In the genomic region with DNA sequence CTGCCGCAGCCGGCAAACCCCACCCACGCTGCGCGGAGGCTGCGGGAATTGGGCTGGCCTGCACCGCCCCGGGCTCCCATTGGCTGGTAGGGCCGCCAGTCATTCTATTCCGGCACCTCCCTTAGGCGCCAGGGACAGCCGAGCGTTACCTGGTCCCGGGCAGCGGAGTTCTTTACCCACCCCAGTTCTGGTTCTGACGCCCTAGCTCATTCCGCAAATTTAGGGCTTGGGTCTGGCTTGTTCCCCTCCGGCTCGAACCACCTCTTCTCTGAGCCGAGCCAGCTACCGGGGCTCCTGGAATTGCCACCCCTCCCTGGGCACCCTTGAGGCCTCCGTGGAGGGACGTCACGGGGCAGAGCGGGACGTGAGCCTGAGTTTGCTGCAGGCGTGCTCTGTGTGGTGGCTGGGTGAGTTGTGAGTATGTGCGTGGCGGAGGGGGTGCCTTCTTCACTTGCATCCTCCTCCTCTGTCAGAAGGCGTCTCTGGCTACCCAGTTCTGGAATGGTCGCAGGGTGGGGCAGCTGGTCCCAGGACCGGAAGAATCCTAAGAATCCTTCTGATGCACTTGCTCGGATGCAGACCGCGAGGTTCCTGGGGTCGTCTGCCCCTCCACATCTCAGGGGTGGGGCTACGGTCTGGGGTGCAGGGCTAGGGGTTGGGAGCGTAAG, we compare ENCODE assay signal across 8 cellular contexts. TPM values are rescaled to one million over a fixed set of nuclear protein-coding genes. Genes with fewer than 3 reads are reported as not detected.
DNase-seq lines count a peak whose midpoint lies in the region; ATAC-seq and TF ChIP-seq lines count a peak whose summit lies in the region.

A gene (minus strand): TSS at position 2 of the 668 bp plus-strand sequence. CDS start 910 bp downstream, outside the sequence.
A gene with protein sequence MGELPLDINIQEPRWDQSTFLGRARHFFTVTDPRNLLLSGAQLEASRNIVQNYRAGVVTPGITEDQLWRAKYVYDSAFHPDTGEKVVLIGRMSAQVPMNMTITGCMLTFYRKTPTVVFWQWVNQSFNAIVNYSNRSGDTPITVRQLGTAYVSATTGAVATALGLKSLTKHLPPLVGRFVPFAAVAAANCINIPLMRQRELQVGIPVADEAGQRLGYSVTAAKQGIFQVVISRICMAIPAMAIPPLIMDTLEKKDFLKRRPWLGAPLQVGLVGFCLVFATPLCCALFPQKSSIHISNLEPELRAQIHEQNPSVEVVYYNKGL (plus strand): TSS at position 107 of the 668 bp plus-strand sequence. CDS start 3,461 bp downstream, outside the sequence.

- no peaks in the 10 kb centered on the region for H3K79me2 ChIP-seq in OCI-LY3 (ENCODE audit: low read length)

- TF ChIP-seq CTCF in OCI-LY3 (IDR thresholded peaks at IDR 0.05; ENCODE audit: low read depth, low read length) (no peak), epithelial cell of proximal tubule (conservative IDR thresholded peaks at IDR 0.05; ENCODE audit: low read depth, low read length) (no peak)

- DNase-seq in Caki2 (ENCODE audit: low read depth) (peak; percentile 85), epithelial cell of proximal tubule (ENCODE audit: low read depth) (no peak)
- DNase-seq in activated T-cell treated with anti-CD3 and anti-CD28 coated beads, Interleukin-2, amount 50 U/mL, for 24 hours, result peak; percentile 98
- DNase-seq in stimulated activated CD8-positive, alpha-beta memory T cell treated with anti-CD3 and anti-CD28 coated beads, Interleukin-4, amount 100 ng/mL, for 48 hours, result peak; percentile 99

- H3K27me3 Mint-ChIP-seq in activated T-cell treated with anti-CD3 and anti-CD28 coated beads, Interleukin-2, amount 50 U/mL, for 24 hours, result peaks cover 8% of the 10 kb centered on the region

- H3K27me3 ChIP-seq in HUES64 (ENCODE audit: insufficient read depth, low read length), result peaks cover 66% of the 10 kb centered on the region
- H3K27me3 ChIP-seq in OCI-LY3 (ENCODE audit: low read depth, low read length), result peaks cover 29% of the 10 kb centered on the region
- peaks cover 17% of the 10 kb centered on the region for H3K27me3 ChIP-seq in mucosa of stomach (ENCODE audit: control insufficient read depth, insufficient read depth, low read length)

- H2AFZ ChIP-seq in OCI-LY3 (ENCODE audit: low read depth, low read length), result peak within 1 kb of the TSS; percentile 85

- H3K4me3 Mint-ChIP-seq in activated T-cell treated with anti-CD3 and anti-CD28 coated beads, Interleukin-2, amount 50 U/mL, for 24 hours, result peak within 1 kb of the TSS; percentile 77

- WGBS in HUES64, result 1% methylated on average over 38 of the region's 38 CpGs

- ATAC-seq in GM21526 (IDR thresholded peaks at IDR 0.05; ENCODE audit: low FRiP score, unreplicated experiment), result peak; percentile 83

- peaks cover 14% of the 10 kb centered on the region for H3K36me3 Mint-ChIP-seq in activated T-cell treated with anti-CD3 and anti-CD28 coated beads, Interleukin-2, amount 50 U/mL, for 24 hours (ENCODE audit: low read depth)

- in situ Hi-C loops in Caki2 (cut with HindIII; ENCODE audit: low pct_unique_long_range_greater_than_20kb, low sequenced_read_pairs), result no loop called here

- H3K36me3 ChIP-seq in HUES64 (ENCODE audit: insufficient read depth, low read length) (no peaks in the 10 kb centered on the region), OCI-LY3 (replicated peaks; ENCODE audit: low read depth, low read length) (no peaks in the 10 kb centered on the region), mucosa of stomach (ENCODE audit: control insufficient read depth, insufficient read depth, low read length) (no peaks in the 10 kb centered on the region)

- H3K9me3 Mint-ChIP-seq in activated T-cell treated with anti-CD3 and anti-CD28 coated beads, Interleukin-2, amount 50 U/mL, for 24 hours, result no peaks in the 10 kb centered on the region

- H3K9ac ChIP-seq in HUES64 (ENCODE audit: low read depth, low read length) (0 out of 2 replicates have a peak within 1 kb of the TSS, but pooled peaks have one; percentile 18), OCI-LY3 (ENCODE audit: low read length) (peak within 1 kb of the TSS; percentile 60), mucosa of stomach (ENCODE audit: low read length) (peak within 1 kb of the TSS; percentile 55)

- H3K4me1 ChIP-seq in HUES64 (ENCODE audit: insufficient read depth, low read length) (peaks cover 28% of the 10 kb centered on the region), OCI-LY3 (ENCODE audit: low read length) (peaks cover 10% of the 10 kb centered on the region), mucosa of stomach (ENCODE audit: control insufficient read depth, insufficient read depth, low read length) (peaks cover 23% of the 10 kb centered on the region)

- H3K4me3 ChIP-seq in HUES64 (ENCODE audit: low read length) (peak within 1 kb of the TSS; percentile 64), OCI-LY3 (ENCODE audit: low read length) (peak within 1 kb of the TSS; percentile 98), epithelial cell of proximal tubule (ENCODE audit: low read depth, low read length) (peak within 1 kb of the TSS; percentile 92), mucosa of stomach (ENCODE audit: low read length) (peak within 1 kb of the TSS; percentile 90)

- H3K27ac Mint-ChIP-seq in activated T-cell treated with anti-CD3 and anti-CD28 coated beads, Interleukin-2, amount 50 U/mL, for 24 hours, result peak within 1 kb of the TSS; percentile 90

- H3K9me3 ChIP-seq in HUES64 (ENCODE audit: insufficient read depth, low read depth, low read length), result no peaks in the 10 kb centered on the region
- H3K9me3 ChIP-seq in OCI-LY3 (ENCODE audit: insufficient read depth, low read length), result no peaks in the 10 kb centered on the region
- H3K9me3 ChIP-seq in mucosa of stomach (ENCODE audit: control insufficient read depth, low read length), result no peaks in the 10 kb centered on the region

- H3K4me1 Mint-ChIP-seq in activated T-cell treated with anti-CD3 and anti-CD28 coated beads, Interleukin-2, amount 50 U/mL, for 24 hours (ENCODE audit: low read depth), result peaks cover 28% of the 10 kb centered on the region

- H4K20me1 ChIP-seq in OCI-LY3 (ENCODE audit: insufficient read depth, low read length), result no peaks in the 10 kb centered on the region

- H3K4me2 ChIP-seq in OCI-LY3 (ENCODE audit: low read length), result peak within 1 kb of the TSS; percentile 100

- H3K27ac ChIP-seq in HUES64 (ENCODE audit: low read depth, low read length) (no peak within 1 kb of the TSS; the same call in 1 of the 2 replicates), OCI-LY3 (ENCODE audit: low read length) (no peak within 1 kb of the TSS)

RNA-seq across cellular contexts. Expression of the first gene that starts in this region (rescaled TPM):
- total RNA-seq in Caki2 (2014; rRNA removed; shearing (Covaris generic); ENCODE audit: low replicate concordance), result 0.51 and 5.3 TPM in 2 replicates
- polyA plus RNA-seq in HUES64 (2013, experiment 1 of 2), result 0.30 TPM
- polyA plus RNA-seq in HUES64 (2013, experiment 2 of 2), result 0.19 TPM
- total RNA-seq in epithelial cell of proximal tubule, result 6.1 and 6.6 TPM in 2 replicates

RNA-seq across cellular contexts. Expression of the second gene that starts in this region (rescaled TPM):
- 46.5 and 48.4 TPM in 2 replicates for total RNA-seq in Caki2 (2014; rRNA removed; shearing (Covaris generic); ENCODE audit: low replicate concordance)
- 1.0 TPM for polyA plus RNA-seq in HUES64 (2013, experiment 1 of 2)
- polyA plus RNA-seq in HUES64 (2013, experiment 2 of 2), result 0.76 TPM
- total RNA-seq in epithelial cell of proximal tubule, result 47.6 and 49.5 TPM in 2 replicates
